In the genomic region with DNA sequence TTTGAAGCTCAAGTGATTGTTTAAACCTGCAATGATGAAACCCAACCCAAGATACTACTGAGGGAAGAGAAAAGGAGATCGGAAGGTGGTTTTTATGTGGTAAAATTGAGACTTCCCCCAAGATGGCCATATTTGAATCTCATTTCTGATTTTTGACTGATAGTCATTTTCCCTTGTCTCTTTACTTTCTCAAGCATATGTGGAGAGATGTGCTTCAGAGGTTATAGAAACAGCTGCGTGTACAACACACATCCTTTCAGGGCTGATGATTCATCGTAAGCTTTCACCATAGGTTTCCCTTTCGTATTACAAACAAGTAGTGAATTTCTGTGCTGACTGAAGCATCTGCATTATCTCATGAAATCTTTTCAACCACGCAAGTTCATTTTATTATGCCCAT, we compare ENCODE assay signal across 11 cellular contexts.
DNase-seq lines count a peak whose midpoint lies in the region; ATAC-seq and TF ChIP-seq lines count a peak whose summit lies in the region.
"Had no signal": no experiment of that assay in that cellular context is flagged by ENCODE, and none has a peak within 500 bp of the region (broad histone marks: within the 10 kb centered on the region; RNA-seq: fewer than 3 reads in every experiment).

No MANE protein-coding gene starts in this region.

- H3K4me3 Mint-ChIP-seq in activated CD8-positive, alpha-beta memory T cell treated with anti-CD3 and anti-CD28 coated beads, Interleukin-2, amount 10 ng/mL, durations not matched to agents 7 days and 5 days = no peak overlapping the region
- H3K4me3 Mint-ChIP-seq: activated CD4-positive, alpha-beta memory T cell treated with anti-CD3 and anti-CD28 coated beads, Interleukin-2, amount 10 ng/mL, durations not matched to agents 7 days and 5 days had no signal

- peak; percentile 63 for DNase-seq in GM12864 (ENCODE audit: low read depth)
- no peak for DNase-seq in Kasumi-1 (lab: John Stamatoyannopoulos, UW)
- no peak for DNase-seq in islet precursor cell
- DNase-seq in activated CD8-positive, alpha-beta memory T cell treated with anti-CD3 and anti-CD28 coated beads, Interleukin-2, amount 10 ng/mL, durations not matched to agents 7 days and 5 days = no peak
- no peak for DNase-seq in cortex of kidney (lab: John Stamatoyannopoulos, UW)
- DNase-seq: activated CD4-positive, alpha-beta memory T cell treated with anti-CD3 and anti-CD28 coated beads, Interleukin-2, amount 10 ng/mL, durations not matched to agents 7 days and 5 days; stimulated activated CD4-positive, alpha-beta T cell treated with anti-CD3 and anti-CD28 coated beads, Interleukin-12 subunit alpha, Interleukin-12 subunit beta, amount 100 ng/mL, for 4 hours; trophoblast cell had no signal

- CTCF ChIA-PET in activated CD8-positive, alpha-beta memory T cell treated with anti-CD3 and anti-CD28 coated beads, Interleukin-2, amount 10 ng/mL, durations not matched to agents 7 days and 5 days (lab: Charles Lee) = interaction anchor here (0.9 kb wide), 1 partner anchor 110 kb away, joined by 3 read pairs; no protein-coding TSS in a partner anchor

- H3K27ac Mint-ChIP-seq in activated CD8-positive, alpha-beta memory T cell treated with anti-CD3 and anti-CD28 coated beads, Interleukin-2, amount 10 ng/mL, durations not matched to agents 7 days and 5 days = no peak overlapping the region
- H3K27ac Mint-ChIP-seq: activated CD4-positive, alpha-beta memory T cell treated with anti-CD3 and anti-CD28 coated beads, Interleukin-2, amount 10 ng/mL, durations not matched to agents 7 days and 5 days had no signal

- no peaks in the 10 kb centered on the region for H3K9me3 Mint-ChIP-seq in activated CD8-positive, alpha-beta memory T cell treated with anti-CD3 and anti-CD28 coated beads, Interleukin-2, amount 10 ng/mL, durations not matched to agents 7 days and 5 days (ENCODE audit: low read depth)
- H3K9me3 Mint-ChIP-seq: activated CD4-positive, alpha-beta memory T cell treated with anti-CD3 and anti-CD28 coated beads, Interleukin-2, amount 10 ng/mL, durations not matched to agents 7 days and 5 days had no signal

- no peaks in the 10 kb centered on the region for H3K4me1 Mint-ChIP-seq in activated CD8-positive, alpha-beta memory T cell treated with anti-CD3 and anti-CD28 coated beads, Interleukin-2, amount 10 ng/mL, durations not matched to agents 7 days and 5 days

- no peaks in the 10 kb centered on the region for H3K36me3 Mint-ChIP-seq in activated CD8-positive, alpha-beta memory T cell treated with anti-CD3 and anti-CD28 coated beads, Interleukin-2, amount 10 ng/mL, durations not matched to agents 7 days and 5 days

- H3K27me3 Mint-ChIP-seq in activated CD8-positive, alpha-beta memory T cell treated with anti-CD3 and anti-CD28 coated beads, Interleukin-2, amount 10 ng/mL, durations not matched to agents 7 days and 5 days = peaks cover 9% of the 10 kb centered on the region
- H3K27me3 Mint-ChIP-seq: activated CD4-positive, alpha-beta memory T cell treated with anti-CD3 and anti-CD28 coated beads, Interleukin-2, amount 10 ng/mL, durations not matched to agents 7 days and 5 days had no signal

- H3K4me3 ChIP-seq in GM12864 (ENCODE audit: low read depth, low read length) = no peak overlapping the region

- H3K27ac ChIP-seq in angular gyrus (ENCODE audit: low read depth, low read length) = peak overlapping the region; percentile 4

- TF ChIP-seq CTCF in GM12864 (IDR thresholded peaks at IDR 0.05; ENCODE audit: low read depth, low read length, missing control alignments) = no peak

- ATAC-seq in GM19468 (IDR thresholded peaks at IDR 0.05; ENCODE audit: extremely low read depth, unreplicated experiment) = peak; percentile 99
- peak; percentile 98 for ATAC-seq in HG03066 (IDR thresholded peaks at IDR 0.05; ENCODE audit: low read depth, unreplicated experiment)
- ATAC-seq in activated CD8-positive, alpha-beta memory T cell treated with anti-CD3 and anti-CD28 coated beads, Interleukin-2, amount 10 ng/mL, durations not matched to agents 7 days and 5 days = no peak
